In genomic region chr15:51110171-51110570, GRCh38 we compare ENCODE assay signal across 19 cellular contexts.
"Had no signal": no experiment of that assay in that cellular context is flagged by ENCODE, and none has a peak within 500 bp of the region (broad histone marks: within the 10 kb centered on the region; RNA-seq: fewer than 3 reads in every experiment).

No MANE protein-coding gene starts in this region.

- H3K9me3 Mint-ChIP-seq: activated naive CD4-positive, alpha-beta T cell treated with anti-CD3 and anti-CD28 coated beads, Interleukin-2, amount 10 ng/mL, durations not matched to agents 7 days and 5 days; activated naive CD8-positive, alpha-beta T cell treated with anti-CD3 and anti-CD28 coated beads, Interleukin-2, amount 50 U/mL, for 24 hours; stimulated activated naive CD8-positive, alpha-beta T cell treated with anti-CD3 and anti-CD28 coated beads, Interleukin-15, Interleukin-2, amounts not matched to agents 100 ng/mL and 50 ng/mL, for 24 hours; T-helper 2 cell treated with Interferon-gamma antibody and Interleukin-4, amounts not matched to agents 5 μg/mL and 100 μg/mL, for 36 hours had no signal

- ATAC-seq: activated naive CD8-positive, alpha-beta T cell treated with anti-CD3 and anti-CD28 coated beads, Interleukin-2, amount 50 U/mL, for 24 hours had no signal

- H3K36me3 ChIP-seq: breast epithelium, esophagus muscularis mucosa, suprapubic skin had no signal

- H3K27me3 ChIP-seq: breast epithelium, esophagus muscularis mucosa, suprapubic skin had no signal

- H3K36me3 Mint-ChIP-seq: activated naive CD4-positive, alpha-beta T cell treated with anti-CD3 and anti-CD28 coated beads, Interleukin-2, amount 10 ng/mL, durations not matched to agents 7 days and 5 days had no signal

- H3K9me3 ChIP-seq: breast epithelium, esophagus muscularis mucosa, SK-N-SH, suprapubic skin had no signal

- DNase-seq: activated CD4-positive, alpha-beta T cell treated with anti-CD3 and anti-CD28 coated beads, Interleukin-2, amount 50 U/mL, for 1 hour; activated CD8-positive, alpha-beta memory T cell treated with anti-CD3 and anti-CD28 coated beads for 24 hours; activated CD8-positive, alpha-beta memory T cell treated with anti-CD3 and anti-CD28 coated beads, Interleukin-2, amount 50 U/mL, for 48 hours; activated effector memory CD4-positive, alpha-beta T cell treated with Interleukin-2 at 50 U/mL for 16 hours; activated naive CD4-positive, alpha-beta T cell treated with anti-CD3 and anti-CD28 coated beads, Interleukin-2, amount 10 ng/mL, durations not matched to agents 7 days and 5 days; activated naive CD8-positive, alpha-beta T cell treated with anti-CD3 and anti-CD28 coated beads, Interleukin-2, amount 50 U/mL, for 24 hours; activated T-cell treated with anti-CD3 and anti-CD28 coated beads, Interleukin-2, amount 50 U/mL, for 48 hours; cerebellar nuclear complex; effector CD4-positive, alpha-beta T cell; left cardiac atrium; retina; SK-N-SH; stimulated activated CD4-positive, alpha-beta T cell treated with anti-CD3 and anti-CD28 coated beads, Interleukin-12 subunit alpha, Interleukin-12 subunit beta, amount 100 ng/mL, for 4 hours; stimulated activated CD4-positive, alpha-beta T cell treated with anti-CD3 and anti-CD28 coated beads, Interleukin-1b, Interleukin-23, amount 100 ng/mL, for 48 hours had no signal

- H3K9ac ChIP-seq: SK-N-SH had no signal

- H3K4me1 Mint-ChIP-seq: activated naive CD4-positive, alpha-beta T cell treated with anti-CD3 and anti-CD28 coated beads, Interleukin-2, amount 10 ng/mL, durations not matched to agents 7 days and 5 days; activated naive CD8-positive, alpha-beta T cell treated with anti-CD3 and anti-CD28 coated beads, Interleukin-2, amount 50 U/mL, for 24 hours had no signal

- H3K4me1 ChIP-seq: breast epithelium had no signal

- H3K4me3 Mint-ChIP-seq: activated naive CD4-positive, alpha-beta T cell treated with anti-CD3 and anti-CD28 coated beads, Interleukin-2, amount 10 ng/mL, durations not matched to agents 7 days and 5 days; activated naive CD8-positive, alpha-beta T cell treated with anti-CD3 and anti-CD28 coated beads, Interleukin-2, amount 50 U/mL, for 24 hours; stimulated activated naive CD8-positive, alpha-beta T cell treated with anti-CD3 and anti-CD28 coated beads, Interleukin-15, Interleukin-2, amounts not matched to agents 100 ng/mL and 50 ng/mL, for 24 hours; T-helper 2 cell treated with Interferon-gamma antibody and Interleukin-4, amounts not matched to agents 5 μg/mL and 100 μg/mL, for 36 hours had no signal

- H3K4me3 ChIP-seq: breast epithelium, esophagus muscularis mucosa, suprapubic skin had no signal

- H3K27ac Mint-ChIP-seq: activated naive CD4-positive, alpha-beta T cell treated with anti-CD3 and anti-CD28 coated beads, Interleukin-2, amount 10 ng/mL, durations not matched to agents 7 days and 5 days; activated naive CD8-positive, alpha-beta T cell treated with anti-CD3 and anti-CD28 coated beads, Interleukin-2, amount 50 U/mL, for 24 hours; stimulated activated naive CD8-positive, alpha-beta T cell treated with anti-CD3 and anti-CD28 coated beads, Interleukin-15, Interleukin-2, amounts not matched to agents 100 ng/mL and 50 ng/mL, for 24 hours; T-helper 2 cell treated with Interferon-gamma antibody and Interleukin-4, amounts not matched to agents 5 μg/mL and 100 μg/mL, for 36 hours had no signal
